ENCODE assay signal across 9 cellular contexts in the genomic region with DNA sequence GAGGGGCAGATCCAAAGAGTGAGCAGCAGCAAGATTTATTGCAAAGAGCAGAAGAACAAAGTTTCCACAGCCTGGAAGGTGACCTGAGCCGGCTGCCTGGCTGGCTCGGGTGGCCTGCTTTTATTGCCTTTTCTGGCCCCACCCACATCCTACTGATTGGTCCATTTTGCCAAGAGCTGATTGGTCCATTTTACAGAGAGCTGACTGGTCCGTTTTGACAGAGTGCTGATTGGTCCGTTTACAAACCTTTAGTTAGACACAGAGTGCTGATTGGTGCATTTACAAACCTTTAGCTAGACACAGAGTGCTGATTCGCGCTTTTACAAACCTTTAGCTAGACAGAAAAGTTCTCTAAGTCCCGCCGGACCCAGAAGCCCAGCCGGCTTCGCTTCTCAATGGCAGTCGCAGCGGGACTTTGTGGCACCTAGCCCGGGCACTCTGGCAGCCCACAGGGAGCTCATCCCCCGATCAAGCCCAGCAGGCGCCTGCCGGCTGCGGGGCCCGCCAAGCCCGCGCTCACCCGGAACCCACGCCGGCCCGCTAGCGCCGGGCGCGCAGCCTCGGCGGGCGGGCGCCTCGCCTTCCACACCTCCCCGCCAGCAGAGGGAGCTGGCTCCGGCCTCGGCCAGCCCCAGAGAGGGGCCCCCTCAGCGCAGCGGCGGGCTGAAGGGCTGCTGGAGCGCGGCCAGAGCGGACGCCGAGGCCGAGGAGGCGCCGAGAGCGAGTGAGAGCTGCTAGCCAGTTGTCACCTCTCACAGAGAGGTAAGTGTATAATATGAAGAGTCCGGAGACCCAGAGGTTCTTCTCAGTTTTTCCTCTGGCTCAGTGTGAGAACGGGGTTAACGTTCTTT.
DNase-seq lines count a peak whose midpoint lies in the region; ATAC-seq and TF ChIP-seq lines count a peak whose summit lies in the region.
"Had no signal": no experiment of that assay in that cellular context is flagged by ENCODE, and none has a peak within 500 bp of the region (broad histone marks: within the 10 kb centered on the region; RNA-seq: fewer than 3 reads in every experiment).

No MANE protein-coding gene starts in this region.

- DNase-seq in RWPE2 (ENCODE audit: low spot score) (no peak), Right ventricle myocardium superior (peak; percentile 53), gastrocnemius medialis (no peak), GM13977 (ENCODE audit: low spot score) (no peak), endothelial cell (ENCODE audit: low spot score) (no peak)
- DNase-seq in activated naive CD4-positive, alpha-beta T cell treated with Interleukin-2 at 50 U/mL for 16 hours, result no peak

- ATAC-seq in GM19463 (IDR thresholded peaks at IDR 0.05; ENCODE audit: unreplicated experiment), result peak; percentile 83
- ATAC-seq in RWPE2 (ENCODE audit: low read depth), result peak; percentile 95
- ATAC-seq in Right ventricle myocardium superior (ENCODE audit: poor library complexity), result peak; percentile 45
- no peak for ATAC-seq in gastrocnemius medialis
- no peak for ATAC-seq in HG02852 (IDR thresholded peaks at IDR 0.05; ENCODE audit: unreplicated experiment)

- H3K4me1 ChIP-seq in RWPE2 (ENCODE audit: insufficient read depth, poor library complexity, severe bottlenecking), result no peaks in the 10 kb centered on the region
- no peaks in the 10 kb centered on the region for H3K4me1 ChIP-seq in gastrocnemius medialis

- H3K9me3 ChIP-seq in RWPE2 (ENCODE audit: severe bottlenecking), result no peaks in the 10 kb centered on the region
- H3K9me3 ChIP-seq in gastrocnemius medialis, result no peaks in the 10 kb centered on the region

- H3K27ac ChIP-seq in RWPE2 (ENCODE audit: poor library complexity, severe bottlenecking) (peak overlapping the region; percentile 3), gastrocnemius medialis (no peak overlapping the region)

- in situ Hi-C loops in gastrocnemius medialis (cut with MboI; ENCODE audit: low sequenced_read_pairs in 4 of 4), result no loop called here
- in situ Hi-C loops in GM13977 (cut with MboI; ENCODE audit: low pct_unique_long_range_greater_than_20kb, low sequenced_read_pairs, unreplicated experiment), result no loop called here

- H3K36me3 ChIP-seq in RWPE2 (ENCODE audit: low read depth) (no peaks in the 10 kb centered on the region), gastrocnemius medialis (no peaks in the 10 kb centered on the region)

- no peak overlapping the region for H3K4me3 Mint-ChIP-seq in endothelial cell (ENCODE audit: unreplicated experiment)
- H3K4me3 Mint-ChIP-seq: stimulated activated naive CD8-positive, alpha-beta T cell treated with anti-CD3 and anti-CD28 coated beads, Interleukin-15, Interleukin-2, amounts not matched to agents 100 ng/mL and 50 ng/mL, for 24 hours had no signal

- intact Hi-C loops in Right ventricle myocardium superior (cut with DNase I) (no loop called here), gastrocnemius medialis (cut with DNase I; ENCODE audit: low total_unique reads) (no loop called here)

- H3K27ac Mint-ChIP-seq in endothelial cell (ENCODE audit: unreplicated experiment), result no peak overlapping the region
- H3K27ac Mint-ChIP-seq: stimulated activated naive CD8-positive, alpha-beta T cell treated with anti-CD3 and anti-CD28 coated beads, Interleukin-15, Interleukin-2, amounts not matched to agents 100 ng/mL and 50 ng/mL, for 24 hours had no signal

- H3K9me3 Mint-ChIP-seq in endothelial cell (ENCODE audit: unreplicated experiment), result peaks cover 24% of the 10 kb centered on the region

- H3K27me3 Mint-ChIP-seq in endothelial cell (ENCODE audit: unreplicated experiment), result peaks cover 2% of the 10 kb centered on the region
- H3K27me3 Mint-ChIP-seq: stimulated activated naive CD8-positive, alpha-beta T cell treated with anti-CD3 and anti-CD28 coated beads, Interleukin-15, Interleukin-2, amounts not matched to agents 100 ng/mL and 50 ng/mL, for 24 hours had no signal

- no peak for TF ChIP-seq POLR2A in gastrocnemius medialis (IDR thresholded peaks at IDR 0.05)

- peak; percentile 94 for TF ChIP-seq CTCF in RWPE2 (IDR thresholded peaks at IDR 0.05; ENCODE audit: poor library complexity, severe bottlenecking)
- no peak for TF ChIP-seq CTCF in gastrocnemius medialis (IDR thresholded peaks at IDR 0.05 in 4 of 5, conservative IDR thresholded peaks at IDR 0.05 in 1 of 5)
- no peak for TF ChIP-seq CTCF in GM13977 (IDR thresholded peaks at IDR 0.05; ENCODE audit: extremely low read depth, insufficient read depth, missing control alignments)
- TF ChIP-seq CTCF in endothelial cell (IDR thresholded peaks at IDR 0.05; ENCODE audit: unreplicated experiment), result no peak

- H3K36me3 Mint-ChIP-seq in endothelial cell (ENCODE audit: low read depth, unreplicated experiment), result peaks cover 3% of the 10 kb centered on the region

- no peaks in the 10 kb centered on the region for H3K4me1 Mint-ChIP-seq in endothelial cell (ENCODE audit: unreplicated experiment)

- no peaks in the 10 kb centered on the region for H3K27me3 ChIP-seq in RWPE2 (ENCODE audit: insufficient read depth, poor library complexity, severe bottlenecking)
- H3K27me3 ChIP-seq in gastrocnemius medialis, result no peaks in the 10 kb centered on the region

- H3K4me3 ChIP-seq in RWPE2 (ENCODE audit: severe bottlenecking) (peak overlapping the region; percentile 47), gastrocnemius medialis (peak overlapping the region in 3 of 4 donors; percentile 34 to 38 (median 37))

Comparison
In these comparisons a context has a peak if more than half of its experiments do, and no peak if none do; other contexts are left out.
1. ATAC-seq: peak in GM19463 (single experiment), RWPE2 (single experiment) and Right ventricle myocardium superior (single experiment); none in gastrocnemius medialis (0 of 2) and HG02852 (single experiment).